ENCODE assay signal across 10 cellular contexts in the genomic region with DNA sequence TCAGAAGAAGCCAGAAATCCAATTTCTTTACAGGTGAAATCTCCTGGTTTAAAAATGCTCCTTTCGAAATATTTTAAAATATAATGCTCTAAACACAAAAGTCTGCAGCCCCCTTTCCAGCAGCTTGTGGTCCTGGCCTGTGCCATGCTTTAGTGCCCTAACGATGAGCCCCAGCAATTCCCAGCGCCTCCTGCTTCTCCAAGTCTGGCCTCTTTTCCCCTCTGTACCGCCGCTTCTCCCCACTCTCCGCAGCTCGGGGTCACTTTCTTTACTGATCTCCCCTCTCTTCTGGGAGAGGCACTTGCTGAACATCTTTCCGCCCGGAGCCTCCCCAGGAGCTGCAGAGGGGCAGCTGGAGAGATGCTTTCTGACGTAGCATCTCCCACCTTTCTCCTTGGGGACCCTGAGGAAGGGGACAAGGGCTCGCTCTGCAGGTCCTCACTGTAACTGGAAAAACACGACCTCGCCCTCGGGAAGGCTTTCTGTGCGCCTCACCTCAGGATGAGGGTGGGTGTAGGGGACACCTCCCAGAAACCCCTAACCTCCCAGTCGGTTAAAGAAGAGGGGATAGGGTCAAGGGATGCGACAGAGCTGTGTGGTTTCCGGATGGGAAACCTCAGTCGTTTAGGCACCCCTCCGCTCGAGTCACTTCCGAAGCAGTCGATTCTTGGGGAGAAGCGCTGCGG.
DNase-seq lines count a peak whose midpoint lies in the region; ATAC-seq, FAIRE-seq and TF ChIP-seq lines count a peak whose summit lies in the region.
"Had no signal": no experiment of that assay in that cellular context is flagged by ENCODE, and none has a peak within 500 bp of the region (broad histone marks: within the 10 kb centered on the region; RNA-seq: fewer than 3 reads in every experiment).

No MANE protein-coding gene starts in this region.

- H3K27ac ChIP-seq in BLaER1 = no peak overlapping the region

- peak overlapping the region; percentile 95 for H3K4me2 ChIP-seq in BLaER1

- no peak for TF ChIP-seq CTCF in nephron (IDR thresholded peaks at IDR 0.05; ENCODE audit: unreplicated experiment in 3 of 3)

- no peaks in the 10 kb centered on the region for H3K36me3 ChIP-seq in BLaER1

- no peaks in the 10 kb centered on the region for H3K36me3 Mint-ChIP-seq in central memory CD8-positive, alpha-beta T cell (ENCODE audit: insufficient read depth)
- peaks cover 5% of the 10 kb centered on the region for H3K36me3 Mint-ChIP-seq in nephron (ENCODE audit: low read depth)

- FAIRE-seq in urothelium cell line (lab: Jason Lieb, UNC) = no peak

- peak overlapping the region; percentile 68 for H3K4me3 ChIP-seq in BLaER1

- H3K4me1 Mint-ChIP-seq in central memory CD8-positive, alpha-beta T cell = peaks cover 8% of the 10 kb centered on the region
- peaks cover 7% of the 10 kb centered on the region for H3K4me1 Mint-ChIP-seq in nephron

- H3K9me3 Mint-ChIP-seq in central memory CD8-positive, alpha-beta T cell = peaks cover 7% of the 10 kb centered on the region
- H3K9me3 Mint-ChIP-seq in nephron = peaks cover 3% of the 10 kb centered on the region

- peaks cover 47% of the 10 kb centered on the region for H3K27me3 ChIP-seq in BLaER1

- H4K20me1 ChIP-seq in BLaER1 = peaks cover 51% of the 10 kb centered on the region

- no peak for ATAC-seq in central memory CD8-positive, alpha-beta T cell (replicated peaks; ENCODE audit: extremely low read depth, poor library complexity, severe bottlenecking)
- no peak for ATAC-seq in HG03378 (IDR thresholded peaks at IDR 0.05; ENCODE audit: unreplicated experiment)
- ATAC-seq: right cardiac atrium had no signal

- peaks cover 17% of the 10 kb centered on the region for H3K9me3 ChIP-seq in BLaER1

- no peak overlapping the region for H3K9ac ChIP-seq in BLaER1

- DNase-seq in HK-2 (ENCODE audit: unreplicated experiment) (peak; percentile 5), urothelium cell line (ENCODE audit: low spot score) (no peak), NCI-H1417 (lab: John Stamatoyannopoulos, UW) (no peak), NCI-H226 (no peak)
- no peak for DNase-seq in central memory CD8-positive, alpha-beta T cell (ENCODE audit: low spot score in 2 of 2)
- DNase-seq: central memory CD4-positive, alpha-beta T cell; right cardiac atrium had no signal

- H3K27ac Mint-ChIP-seq in central memory CD8-positive, alpha-beta T cell (ENCODE audit: low read depth) = no peak overlapping the region
- no peak overlapping the region for H3K27ac Mint-ChIP-seq in nephron

- peak overlapping the region; percentile 41 for H3K4me3 Mint-ChIP-seq in central memory CD8-positive, alpha-beta T cell
- peak overlapping the region; percentile 56 to 76 (median 61) for H3K4me3 Mint-ChIP-seq in nephron

- peaks cover 24% of the 10 kb centered on the region for H3K4me1 ChIP-seq in BLaER1

- peaks cover 74% of the 10 kb centered on the region for H3K27me3 Mint-ChIP-seq in central memory CD8-positive, alpha-beta T cell
- H3K27me3 Mint-ChIP-seq in nephron (ENCODE audit: low read depth) = peaks cover 87% of the 10 kb centered on the region
